In the genomic region with DNA sequence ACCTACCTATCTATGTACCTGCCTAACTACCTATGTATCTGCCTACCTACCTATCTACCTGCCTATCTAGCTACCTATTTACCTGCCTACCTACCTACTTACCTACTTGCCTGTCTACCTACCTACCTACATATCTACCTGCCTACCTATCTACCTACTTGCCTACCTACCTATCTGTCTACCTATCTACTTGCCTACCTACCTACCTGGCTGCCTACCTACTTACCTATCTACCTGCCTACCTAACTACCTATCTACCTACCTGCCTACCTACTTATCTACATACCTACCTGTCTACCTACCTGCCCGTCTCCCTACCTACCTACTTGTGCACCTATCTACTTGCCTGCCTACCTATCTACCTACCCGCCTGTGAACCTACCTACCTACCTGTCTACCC, we compare ENCODE assay signal across 2 cellular contexts.
TF ChIP-seq lines count a peak whose summit lies in the region.

No MANE protein-coding gene starts in this region.

TF ChIP-seq in HEK293, 187 proteins besides CTCF, POLR2A, EP300 and RAD21 (continued from another document and continues in another):
- no peak for TF ChIP-seq TSHZ1 (tag by site-specific recombination; IDR thresholded peaks at IDR 0.05; ENCODE audit: borderline replicate concordance)
- TF ChIP-seq ZNF174 (tag by site-specific recombination; IDR thresholded peaks at IDR 0.05) = no peak
- no peak for TF ChIP-seq ZBTB21 (tag by site-specific recombination; IDR thresholded peaks at IDR 0.05)
- TF ChIP-seq, protein P1, sequence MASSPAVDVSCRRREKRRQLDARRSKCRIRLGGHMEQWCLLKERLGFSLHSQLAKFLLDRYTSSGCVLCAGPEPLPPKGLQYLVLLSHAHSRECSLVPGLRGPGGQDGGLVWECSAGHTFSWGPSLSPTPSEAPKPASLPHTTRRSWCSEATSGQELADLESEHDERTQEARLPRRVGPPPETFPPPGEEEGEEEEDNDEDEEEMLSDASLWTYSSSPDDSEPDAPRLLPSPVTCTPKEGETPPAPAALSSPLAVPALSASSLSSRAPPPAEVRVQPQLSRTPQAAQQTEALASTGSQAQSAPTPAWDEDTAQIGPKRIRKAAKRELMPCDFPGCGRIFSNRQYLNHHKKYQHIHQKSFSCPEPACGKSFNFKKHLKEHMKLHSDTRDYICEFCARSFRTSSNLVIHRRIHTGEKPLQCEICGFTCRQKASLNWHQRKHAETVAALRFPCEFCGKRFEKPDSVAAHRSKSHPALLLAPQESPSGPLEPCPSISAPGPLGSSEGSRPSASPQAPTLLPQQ (tag by site-specific recombination; IDR thresholded peaks at IDR 0.05) = no peak
- TF ChIP-seq ZNF16 (tag by site-specific recombination; IDR thresholded peaks at IDR 0.05; ENCODE audit: low read depth) = no peak
- TF ChIP-seq ZNF433 (tag by site-specific recombination; IDR thresholded peaks at IDR 0.05; ENCODE audit: low read depth) = no peak
- TF ChIP-seq, protein P2, sequence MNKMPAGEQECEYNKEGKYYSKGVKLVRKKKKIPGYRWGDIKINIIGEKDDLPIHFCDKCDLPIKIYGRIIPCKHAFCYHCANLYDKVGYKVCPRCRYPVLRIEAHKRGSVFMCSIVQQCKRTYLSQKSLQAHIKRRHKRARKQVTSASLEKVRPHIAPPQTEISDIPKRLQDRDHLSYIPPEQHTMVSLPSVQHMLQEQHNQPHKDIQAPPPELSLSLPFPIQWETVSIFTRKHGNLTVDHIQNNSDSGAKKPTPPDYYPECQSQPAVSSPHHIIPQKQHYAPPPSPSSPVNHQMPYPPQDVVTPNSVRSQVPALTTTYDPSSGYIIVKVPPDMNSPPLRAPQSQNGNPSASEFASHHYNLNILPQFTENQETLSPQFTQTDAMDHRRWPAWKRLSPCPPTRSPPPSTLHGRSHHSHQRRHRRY (tag by site-specific recombination; IDR thresholded peaks at IDR 0.05) = peak; percentile 25; the same call in 1 of the 2 replicates
- TF ChIP-seq ZNF302 (tag by site-specific recombination; IDR thresholded peaks at IDR 0.05; ENCODE audit: low read depth) = no peak
- TF ChIP-seq ZNF362 (tag by site-specific recombination; IDR thresholded peaks at IDR 0.05) = no peak
- no peak for TF ChIP-seq SP2 (tag by site-specific recombination; IDR thresholded peaks at IDR 0.05)
- TF ChIP-seq ZNF404 (tag by site-specific recombination; IDR thresholded peaks at IDR 0.05) = no peak
- TF ChIP-seq, protein P3, sequence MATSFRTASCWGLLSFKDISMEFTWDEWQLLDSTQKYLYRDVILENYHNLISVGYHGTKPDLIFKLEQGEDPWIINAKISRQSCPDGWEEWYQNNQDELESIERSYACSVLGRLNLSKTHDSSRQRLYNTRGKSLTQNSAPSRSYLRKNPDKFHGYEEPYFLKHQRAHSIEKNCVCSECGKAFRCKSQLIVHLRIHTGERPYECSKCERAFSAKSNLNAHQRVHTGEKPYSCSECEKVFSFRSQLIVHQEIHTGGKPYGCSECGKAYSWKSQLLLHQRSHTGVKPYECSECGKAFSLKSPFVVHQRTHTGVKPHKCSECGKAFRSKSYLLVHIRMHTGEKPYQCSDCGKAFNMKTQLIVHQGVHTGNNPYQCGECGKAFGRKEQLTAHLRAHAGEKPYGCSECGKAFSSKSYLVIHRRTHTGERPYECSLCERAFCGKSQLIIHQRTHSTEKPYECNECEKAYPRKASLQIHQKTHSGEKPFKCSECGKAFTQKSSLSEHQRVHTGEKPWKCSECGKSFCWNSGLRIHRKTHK (tag by site-specific recombination; IDR thresholded peaks at IDR 0.05) = no peak
- no peak for TF ChIP-seq AEBP2 (tag by site-specific recombination; IDR thresholded peaks at IDR 0.05; ENCODE audit: borderline replicate concordance)
- no peak for TF ChIP-seq YY2 (tag by site-specific recombination; IDR thresholded peaks at IDR 0.05)

TF ChIP-seq in K562, 482 proteins besides CTCF, POLR2A, EP300 and RAD21 (continued from another document):
- TF ChIP-seq, protein P4, sequence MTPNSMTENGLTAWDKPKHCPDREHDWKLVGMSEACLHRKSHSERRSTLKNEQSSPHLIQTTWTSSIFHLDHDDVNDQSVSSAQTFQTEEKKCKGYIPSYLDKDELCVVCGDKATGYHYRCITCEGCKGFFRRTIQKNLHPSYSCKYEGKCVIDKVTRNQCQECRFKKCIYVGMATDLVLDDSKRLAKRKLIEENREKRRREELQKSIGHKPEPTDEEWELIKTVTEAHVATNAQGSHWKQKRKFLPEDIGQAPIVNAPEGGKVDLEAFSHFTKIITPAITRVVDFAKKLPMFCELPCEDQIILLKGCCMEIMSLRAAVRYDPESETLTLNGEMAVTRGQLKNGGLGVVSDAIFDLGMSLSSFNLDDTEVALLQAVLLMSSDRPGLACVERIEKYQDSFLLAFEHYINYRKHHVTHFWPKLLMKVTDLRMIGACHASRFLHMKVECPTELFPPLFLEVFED (CRISPR knock-in tag; conservative IDR thresholded peaks at IDR 0.05) = peak; percentile 42; the same call in 1 of the 2 replicates
- TF ChIP-seq CBFA2T2 (conservative IDR thresholded peaks at IDR 0.05) (peak; percentile 6; the same call in 1 of the 2 replicates), MAFG (tag; conservative IDR thresholded peaks at IDR 0.05) (no peak), POLR2B (IDR thresholded peaks at IDR 0.05; ENCODE audit: low read depth, partially characterized antibody) (no peak), CHD7 (IDR thresholded peaks at IDR 0.05; ENCODE audit: low read depth, low read length) (no peak), OTX1 (CRISPR knock-in tag; IDR thresholded peaks at IDR 0.05) (peak; percentile 65; the same call in 1 of the 2 replicates), CREBBP (IDR thresholded peaks at IDR 0.05; ENCODE audit: low read depth, low read length) (peak; percentile 59)
- TF ChIP-seq, protein P5, sequence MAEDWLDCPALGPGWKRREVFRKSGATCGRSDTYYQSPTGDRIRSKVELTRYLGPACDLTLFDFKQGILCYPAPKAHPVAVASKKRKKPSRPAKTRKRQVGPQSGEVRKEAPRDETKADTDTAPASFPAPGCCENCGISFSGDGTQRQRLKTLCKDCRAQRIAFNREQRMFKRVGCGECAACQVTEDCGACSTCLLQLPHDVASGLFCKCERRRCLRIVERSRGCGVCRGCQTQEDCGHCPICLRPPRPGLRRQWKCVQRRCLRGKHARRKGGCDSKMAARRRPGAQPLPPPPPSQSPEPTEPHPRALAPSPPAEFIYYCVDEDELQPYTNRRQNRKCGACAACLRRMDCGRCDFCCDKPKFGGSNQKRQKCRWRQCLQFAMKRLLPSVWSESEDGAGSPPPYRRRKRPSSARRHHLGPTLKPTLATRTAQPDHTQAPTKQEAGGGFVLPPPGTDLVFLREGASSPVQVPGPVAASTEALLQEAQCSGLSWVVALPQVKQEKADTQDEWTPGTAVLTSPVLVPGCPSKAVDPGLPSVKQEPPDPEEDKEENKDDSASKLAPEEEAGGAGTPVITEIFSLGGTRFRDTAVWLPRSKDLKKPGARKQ (CRISPR knock-in tag; IDR thresholded peaks at IDR 0.05) = no peak
- TF ChIP-seq, protein P6, sequence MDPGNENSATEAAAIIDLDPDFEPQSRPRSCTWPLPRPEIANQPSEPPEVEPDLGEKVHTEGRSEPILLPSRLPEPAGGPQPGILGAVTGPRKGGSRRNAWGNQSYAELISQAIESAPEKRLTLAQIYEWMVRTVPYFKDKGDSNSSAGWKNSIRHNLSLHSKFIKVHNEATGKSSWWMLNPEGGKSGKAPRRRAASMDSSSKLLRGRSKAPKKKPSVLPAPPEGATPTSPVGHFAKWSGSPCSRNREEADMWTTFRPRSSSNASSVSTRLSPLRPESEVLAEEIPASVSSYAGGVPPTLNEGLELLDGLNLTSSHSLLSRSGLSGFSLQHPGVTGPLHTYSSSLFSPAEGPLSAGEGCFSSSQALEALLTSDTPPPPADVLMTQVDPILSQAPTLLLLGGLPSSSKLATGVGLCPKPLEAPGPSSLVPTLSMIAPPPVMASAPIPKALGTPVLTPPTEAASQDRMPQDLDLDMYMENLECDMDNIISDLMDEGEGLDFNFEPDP (CRISPR knock-in tag; IDR thresholded peaks at IDR 0.05) = no peak
